20 cellular contexts compared by ENCODE assay signal in genomic region chr3:20696393-20697045, GRCh38.
"Had no signal": no experiment of that assay in that cellular context is flagged by ENCODE, and none has a peak within 500 bp of the region (broad histone marks: within the 10 kb centered on the region; RNA-seq: fewer than 3 reads in every experiment).

No MANE protein-coding gene starts in this region.

- H3K27ac ChIP-seq: RWPE1 had no signal

- DNase-seq: IMR-90, Karpas-422, KG1, MG63, NCI-H1092, NCI-H1105 treated with DMSO at 0.1 percent for 48 hours, NCI-H1417 treated with DMSO at 0.1 percent for 48 hours, NCI-H146, NCI-H1694 treated with DMSO at 0.1 percent for 48 hours, NCI-H1930, NCI-H2081, NCI-H2107, NCI-H2227 treated with DMSO at 0.1 percent for 48 hours, NCI-H524, NCI-H526 treated with DMSO at 0.1 percent for 48 hours, NCI-H774, SHP77, SK-N-SH had no signal

- ATAC-seq: Panc1 had no signal

- H3K9ac ChIP-seq: SK-N-SH had no signal

- H3K27me3 ChIP-seq: MG63 had no signal

- H3K9me3 ChIP-seq: MG63, SK-N-SH had no signal

- H3K4me2 ChIP-seq: SK-N-SH had no signal

- H3K4me3 ChIP-seq: MG63 had no signal

- H3K9me2 ChIP-seq: SK-N-SH had no signal

- H3K36me3 ChIP-seq: MG63 had no signal
